ENCODE assay signal across 18 cellular contexts in genomic region chr6:147156799-147157382, GRCh38. TPM values are rescaled to one million over a fixed set of nuclear protein-coding genes. Genes with fewer than 3 reads are reported as not detected.
DNase-seq lines count a peak whose midpoint lies in the region; ATAC-seq and TF ChIP-seq lines count a peak whose summit lies in the region.
"Had no signal": no experiment of that assay in that cellular context is flagged by ENCODE, and none has a peak within 500 bp of the region (broad histone marks: within the 10 kb centered on the region; RNA-seq: fewer than 3 reads in every experiment).

No MANE protein-coding gene starts in this region.

- H3F3A ChIP-seq in GM23248 (ENCODE audit: insufficient read depth): no peaks in the 10 kb centered on the region

- no peaks in the 10 kb centered on the region for H3K4me1 Mint-ChIP-seq in activated CD8-positive, alpha-beta T cell treated with anti-CD3 and anti-CD28 coated beads, Interleukin-2, amount 10 ng/mL, durations not matched to agents 7 days and 5 days (ENCODE audit: low read depth)
- H3K4me1 Mint-ChIP-seq: CD8-positive, alpha-beta memory T cell; neural progenitor cell had no signal

- H3K9me3 ChIP-seq in GM23248 (ENCODE audit: low read depth): no peaks in the 10 kb centered on the region
- H3K9me3 ChIP-seq in adipocyte (ENCODE audit: control insufficient read depth, low read length): no peaks in the 10 kb centered on the region
- no peaks in the 10 kb centered on the region for H3K9me3 ChIP-seq in parathyroid adenoma (ENCODE audit: control insufficient read depth, low read length)
- H3K9me3 ChIP-seq: right atrium auricular region, uterus had no signal

- 71 to 76% methylated on average over 4 of the region's 4 CpGs for WGBS in GM23248 (ENCODE audit: low coverage in 1 of 2, low lambda C conversion rate in 2 of 2, missing lambda C conversion rate in 2 of 2), 2 experiments

- H3K4me2 ChIP-seq in GM23248 (ENCODE audit: unreplicated experiment): no peak overlapping the region
- no peak overlapping the region for H3K4me2 ChIP-seq in parathyroid adenoma (ENCODE audit: low read length)
- H3K4me2 ChIP-seq: neural progenitor cell had no signal

- no peaks in the 10 kb centered on the region for H4K20me1 ChIP-seq in GM23248 (ENCODE audit: insufficient read depth)

- ATAC-seq in activated CD8-positive, alpha-beta T cell treated with anti-CD3 and anti-CD28 coated beads, Interleukin-2, amount 10 ng/mL, durations not matched to agents 7 days and 5 days: no peak
- ATAC-seq in esophagus mucosa: no peak

- peak; percentile 51 for DNase-seq in GM23248
- no peak for DNase-seq in adipocyte (ENCODE audit: low read depth)
- peak; percentile 24 for DNase-seq in fibroblast of peridontal ligament (ENCODE audit: extremely low read depth)
- no peak for DNase-seq in activated CD8-positive, alpha-beta T cell treated with anti-CD3 and anti-CD28 coated beads, Interleukin-2, amount 10 ng/mL, durations not matched to agents 7 days and 5 days
- no peak for DNase-seq in NCI-H2196 (lab: John Stamatoyannopoulos, UW; ENCODE audit: unreplicated experiment)
- DNase-seq in SKM-1 (lab: John Stamatoyannopoulos, UW; ENCODE audit: unreplicated experiment): no peak
- DNase-seq: activated effector memory CD4-positive, alpha-beta T cell treated with anti-CD3 and anti-CD28 coated beads, Interleukin-2, amount 50 U/mL, for 16 hours; aorta; CD8-positive, alpha-beta memory T cell; NCI-H2029 treated with DMSO at 0.1 percent for 48 hours; NCI-H510A; SIG-M5; stimulated activated CD4-positive, alpha-beta T cell treated with anti-CD3 and anti-CD28 coated beads, Interleukin-1b, Interleukin-23, amount 100 ng/mL, for 48 hours; uterus had no signal

- CTCF ChIA-PET in activated CD8-positive, alpha-beta T cell treated with anti-CD3 and anti-CD28 coated beads, Interleukin-2, amount 10 ng/mL, durations not matched to agents 7 days and 5 days (lab: Charles Lee): no interaction called here

- POLR2A ChIA-PET in activated CD8-positive, alpha-beta T cell treated with anti-CD3 and anti-CD28 coated beads, Interleukin-2, amount 10 ng/mL, durations not matched to agents 7 days and 5 days (lab: Charles Lee): no interaction called here

- H3K4me1 ChIP-seq in GM23248 (ENCODE audit: insufficient read depth) (peaks cover 16% of the 10 kb centered on the region), adipocyte (ENCODE audit: control insufficient read depth, insufficient read depth, low read length) (peaks cover 31% of the 10 kb centered on the region), parathyroid adenoma (peaks cover 58% of the 10 kb centered on the region)
- H3K4me1 ChIP-seq: neural progenitor cell, right atrium auricular region, uterus had no signal

- H3K27me3 Mint-ChIP-seq in activated CD8-positive, alpha-beta T cell treated with anti-CD3 and anti-CD28 coated beads, Interleukin-2, amount 10 ng/mL, durations not matched to agents 7 days and 5 days (ENCODE audit: low read depth): peaks cover 4% of the 10 kb centered on the region

- no peaks in the 10 kb centered on the region for H3K36me3 ChIP-seq in GM23248 (ENCODE audit: low read depth)
- no peaks in the 10 kb centered on the region for H3K36me3 ChIP-seq in adipocyte (ENCODE audit: control insufficient read depth, insufficient read depth, low read length, severe bottlenecking)
- H3K36me3 ChIP-seq in parathyroid adenoma (ENCODE audit: control insufficient read depth, insufficient read depth, low read length): no peaks in the 10 kb centered on the region
- H3K36me3 ChIP-seq: neural progenitor cell, right atrium auricular region, uterus had no signal

- no peak for TF ChIP-seq CTCF in parathyroid adenoma (IDR thresholded peaks at IDR 0.05)

- H3K79me2 ChIP-seq in GM23248 (ENCODE audit: insufficient read depth) (no peaks in the 10 kb centered on the region), parathyroid adenoma (no peaks in the 10 kb centered on the region)

- no peaks in the 10 kb centered on the region for H3K9me2 ChIP-seq in GM23248 (ENCODE audit: insufficient read depth)

- H3K9ac ChIP-seq in GM23248 (no peak overlapping the region), adipocyte (ENCODE audit: low read length) (peak overlapping the region; percentile 21), parathyroid adenoma (no peak overlapping the region)
- H3K9ac ChIP-seq: neural progenitor cell had no signal

- H3K27ac ChIP-seq in GM23248: no peak overlapping the region
- H3K27ac ChIP-seq in parathyroid adenoma: peak overlapping the region; percentile 87
- H3K27ac ChIP-seq: neural progenitor cell, right atrium auricular region, uterus had no signal

- no peaks in the 10 kb centered on the region for H3K36me3 Mint-ChIP-seq in activated CD8-positive, alpha-beta T cell treated with anti-CD3 and anti-CD28 coated beads, Interleukin-2, amount 10 ng/mL, durations not matched to agents 7 days and 5 days (ENCODE audit: low read depth)
- H3K36me3 Mint-ChIP-seq: neural progenitor cell had no signal

- H3K4me3 ChIP-seq in GM23248 (no peak overlapping the region), adipocyte (ENCODE audit: low read length) (peak overlapping the region; percentile 14), parathyroid adenoma (ENCODE audit: low read depth, low read length) (no peak overlapping the region)
- H3K4me3 ChIP-seq: neural progenitor cell, right atrium auricular region, uterus had no signal

- no peak overlapping the region for H2AFZ ChIP-seq in GM23248
- peak overlapping the region; percentile 43 for H2AFZ ChIP-seq in parathyroid adenoma
- H2AFZ ChIP-seq: neural progenitor cell had no signal

- no peaks in the 10 kb centered on the region for H3K9me3 Mint-ChIP-seq in activated CD8-positive, alpha-beta T cell treated with anti-CD3 and anti-CD28 coated beads, Interleukin-2, amount 10 ng/mL, durations not matched to agents 7 days and 5 days (ENCODE audit: insufficient read depth)
- H3K9me3 Mint-ChIP-seq: CD8-positive, alpha-beta memory T cell; neural progenitor cell had no signal

- H3K27me3 ChIP-seq in GM23248 (replicated peaks; ENCODE audit: insufficient read depth) (no peaks in the 10 kb centered on the region), adipocyte (replicated peaks; ENCODE audit: control insufficient read depth, insufficient read depth, low read length) (no peaks in the 10 kb centered on the region), parathyroid adenoma (ENCODE audit: control insufficient read depth, insufficient read depth, low read length) (no peaks in the 10 kb centered on the region)
- H3K27me3 ChIP-seq: neural progenitor cell, right atrium auricular region, uterus had no signal

- no peak overlapping the region for H3K27ac Mint-ChIP-seq in activated CD8-positive, alpha-beta T cell treated with anti-CD3 and anti-CD28 coated beads, Interleukin-2, amount 10 ng/mL, durations not matched to agents 7 days and 5 days
- H3K27ac Mint-ChIP-seq: CD8-positive, alpha-beta memory T cell; neural progenitor cell had no signal

- in situ Hi-C loops in GM23248 (cut with MboI): no loop called here

- H3K4me3 Mint-ChIP-seq in activated CD8-positive, alpha-beta T cell treated with anti-CD3 and anti-CD28 coated beads, Interleukin-2, amount 10 ng/mL, durations not matched to agents 7 days and 5 days: no peak overlapping the region
- H3K4me3 Mint-ChIP-seq: CD8-positive, alpha-beta memory T cell; neural progenitor cell had no signal

RNA-seq across cellular contexts. Expression of gene STXBP5, which starts 47.3 kb away (rescaled TPM):
- 28.7 and 49.9 TPM in 2 replicates for total RNA-seq in GM23248 (2014; rRNA removed; shearing (Covaris generic))
- 4.4 and 4.9 TPM in 2 replicates for polyA plus RNA-seq in GM23248 (2016; fragmentation: Nextera tagmentation; extraction: Ambion mirVana)
- total RNA-seq in activated CD8-positive, alpha-beta T cell treated with anti-CD3 and anti-CD28 coated beads, Interleukin-2, amount 10 ng/mL, durations not matched to agents 7 days and 5 days: 10 to 100 TPM; 19.6 to 21.2 TPM
- 27.8 TPM for total RNA-seq in esophagus mucosa

Comparison
In these comparisons a context has a peak if more than half of its experiments do, and no peak if none do; other contexts are left out.
1. DNase-seq: peak in GM23248 (single experiment) and fibroblast of peridontal ligament (single experiment); none in adipocyte (single experiment), activated CD8-positive, alpha-beta T cell treated with anti-CD3 and anti-CD28 coated beads, Interleukin-2, amount 10 ng/mL, durations not matched to agents 7 days and 5 days (single experiment), NCI-H2196 (single experiment) and SKM-1 (single experiment).